ENCODE assay signal across 18 cellular contexts in genomic region chr13:65784088-65784816, GRCh38.
DNase-seq lines count a peak whose midpoint lies in the region; ATAC-seq and TF ChIP-seq lines count a peak whose summit lies in the region.
"Had no signal": no experiment of that assay in that cellular context is flagged by ENCODE, and none has a peak within 500 bp of the region (broad histone marks: within the 10 kb centered on the region; RNA-seq: fewer than 3 reads in every experiment).

No MANE protein-coding gene starts in this region.

- intact Hi-C loops in Right ventricle myocardium inferior (cut with DNase I): no loop called here
- intact Hi-C loops in left ventricle myocardium superior (cut with micrococcal nuclease): no loop called here
- intact Hi-C loops in sigmoid colon (cut with DNase I): no loop called here
- intact Hi-C loops in breast epithelium (cut with DNase I; ENCODE audit: low total_unique reads): no loop called here

- DNase-seq in Right ventricle myocardium inferior (ENCODE audit: missing footprints) (peak; percentile 21), left ventricle myocardium superior (no peak), sigmoid colon (peak; percentile 55), upper lobe of left lung (peak in 1 of 2 donors; percentile 15), breast epithelium (ENCODE audit: low spot score in 2 of 2) (no peak), H4 (ENCODE audit: low spot score) (no peak), NCI-H2171 (lab: John Stamatoyannopoulos, UW) (no peak)
- DNase-seq: AML-193; Caco-2; CD4-positive, alpha-beta T cell; DMS153; DMS79; GDM1; GOT3; H9 had no signal

- ATAC-seq in Right ventricle myocardium inferior (no peak), left ventricle myocardium superior (no peak), upper lobe of left lung (ENCODE audit: low FRiP score in 2 of 2) (peak; percentile 24 to 59)
- ATAC-seq: A549 had no signal

- no peaks in the 10 kb centered on the region for H3K4me1 ChIP-seq in sigmoid colon
- H3K4me1 ChIP-seq in upper lobe of left lung: no peaks in the 10 kb centered on the region
- H3K4me1 ChIP-seq in breast epithelium: no peaks in the 10 kb centered on the region
- H3K4me1 ChIP-seq: A549, Caco-2 had no signal

- H3K9me3 ChIP-seq in sigmoid colon (no peaks in the 10 kb centered on the region), upper lobe of left lung (no peaks in the 10 kb centered on the region), breast epithelium (no peaks in the 10 kb centered on the region)
- H3K9me3 ChIP-seq: A549, Caco-2 had no signal

- TF ChIP-seq EP300 in sigmoid colon (IDR thresholded peaks at IDR 0.05) (no peak), upper lobe of left lung (IDR thresholded peaks at IDR 0.05) (no peak)

- H3K4me3 ChIP-seq in sigmoid colon (no peak overlapping the region), upper lobe of left lung (no peak overlapping the region), breast epithelium (no peak overlapping the region)
- H3K4me3 ChIP-seq: A549 had no signal

- TF ChIP-seq POLR2A in sigmoid colon (IDR thresholded peaks at IDR 0.05): no peak
- TF ChIP-seq POLR2A in upper lobe of left lung (IDR thresholded peaks at IDR 0.05): no peak
- no peak for TF ChIP-seq POLR2A in breast epithelium (IDR thresholded peaks at IDR 0.05)

- 80 to 82% methylated on average over 12 of the region's 12 CpGs for WGBS in sigmoid colon, 2 donors
- 71 to 87% methylated on average over 6 to 11 of the region's 12 CpGs for WGBS in upper lobe of left lung, 2 donors

- H3K36me3 ChIP-seq in sigmoid colon (no peaks in the 10 kb centered on the region), upper lobe of left lung (no peaks in the 10 kb centered on the region), breast epithelium (no peaks in the 10 kb centered on the region)

- TF ChIP-seq CTCF in sigmoid colon (IDR thresholded peaks at IDR 0.05) (no peak), upper lobe of left lung (IDR thresholded peaks at IDR 0.05) (no peak), breast epithelium (IDR thresholded peaks at IDR 0.05) (no peak)

- H3K27me3 ChIP-seq in sigmoid colon (no peaks in the 10 kb centered on the region), upper lobe of left lung (no peaks in the 10 kb centered on the region), breast epithelium (no peaks in the 10 kb centered on the region)

- H3K27ac ChIP-seq in sigmoid colon (no peak overlapping the region), upper lobe of left lung (no peak overlapping the region), breast epithelium (no peak overlapping the region)
- H3K27ac ChIP-seq: 22Rv1, A549, C4-2B had no signal

Comparison
In these comparisons a context has a peak if more than half of its experiments do, and no peak if none do; other contexts are left out.
1. DNase-seq: peak in Right ventricle myocardium inferior (single experiment) and sigmoid colon (single experiment); none in left ventricle myocardium superior (single experiment), breast epithelium (0 of 2), H4 (single experiment) and NCI-H2171 (single experiment).
2. ATAC-seq: peak in upper lobe of left lung (2 of 2); none in Right ventricle myocardium inferior (single experiment) and left ventricle myocardium superior (single experiment).